Comparison of ENCODE assay signal across 8 cellular contexts in genomic region chr3:182683335-182684257, GRCh38.
A peak's percentile ranks its signal among the peaks of the same experiment; 100 is the strongest.
DNase-seq lines count a peak whose midpoint lies in the region; ATAC-seq, FAIRE-seq and TF ChIP-seq lines count a peak whose summit lies in the region.

No MANE protein-coding gene starts in this region.

- in situ Hi-C loops in GM12878 (cut with MboI) = no loop called here

- H3K27ac ChIP-seq in GM12878 (ENCODE audit: control insufficient read depth, insufficient read depth) (no peak overlapping the region), iPS-18a (ENCODE audit: low read length) (no peak overlapping the region)

- H3K27me3 ChIP-seq in GM12878 (replicated peaks in 1 of 2; ENCODE audit: control insufficient read depth in 2 of 2, insufficient read depth in 2 of 2, low read length in 1 of 2) (no peaks in the 10 kb centered on the region), iPS-18a (ENCODE audit: control insufficient read depth, insufficient read depth, low read length) (peaks cover 12% of the 10 kb centered on the region)

- peak; percentile 68 for ATAC-seq in HG02798 (IDR thresholded peaks at IDR 0.05; ENCODE audit: poor library complexity, unreplicated experiment)
- ATAC-seq in GM12878 = peak; percentile 72

- no peak for TF ChIP-seq EP300 in GM12878 (IDR thresholded peaks at IDR 0.05; ENCODE audit: borderline replicate concordance in 1 of 2, control insufficient read depth in 1 of 2, low read depth in 2 of 2, low read length in 2 of 2)

- no peaks in the 10 kb centered on the region for H3K79me2 ChIP-seq in GM12878 (ENCODE audit: control insufficient read depth, insufficient read depth, low read length)

- no TSS peak for BruUV-seq in GM12878 (replicated peaks; lab: Mats Ljungman, UMichigan)

- peak; percentile 96 for TF ChIP-seq RAD21 in GM12878 (IDR thresholded peaks at IDR 0.05; ENCODE audit: insufficient read depth, low read depth, low read length)

- H3K4me1 ChIP-seq in GM12878 (ENCODE audit: control insufficient read depth, insufficient read depth, low read length) (peaks cover 7% of the 10 kb centered on the region; the same call in 1 of the 2 replicates), iPS-18a (ENCODE audit: control insufficient read depth, low read depth, low read length) (peaks cover 6% of the 10 kb centered on the region)

- DNase-seq in NCI-H510A treated with DMSO at 0.1 percent for 48 hours (lab: John Stamatoyannopoulos, UW) (peak; percentile 92), NCI-H510A (lab: John Stamatoyannopoulos, UW) (no peak), NCI-H1417 treated with DMSO at 0.1 percent for 48 hours (lab: John Stamatoyannopoulos, UW) (peak; percentile 49), T-helper 2 cell (peak in 4 of 5 experiments; percentile 11 to 55 (median 25)), GM12878 (ENCODE audit: low read depth, low spot score) (peak; percentile 36), skeletal muscle cell (ENCODE audit: low read depth) (peak; percentile 22)

- H3K9me3 ChIP-seq in GM12878 (replicated peaks; ENCODE audit: control insufficient read depth, insufficient read depth, low read length) = no peaks in the 10 kb centered on the region
- no peaks in the 10 kb centered on the region for H3K9me3 ChIP-seq in iPS-18a (ENCODE audit: control insufficient read depth, low read depth, low read length)

- H3K4me2 ChIP-seq in GM12878 (ENCODE audit: control insufficient read depth, insufficient read depth) = peak overlapping the region; percentile 91

- SMC1A ChIA-PET in GM12878 (lab: Charles Lee; ENCODE audit: uncharacterized antibody, unreplicated experiment) = interaction anchor here (0.6 to 2.3 kb wide), 14 partner anchors 8 to 1357 kb away, joined by 3 to 8 read pairs (median 4); no protein-coding TSS in a partner anchor

- POLR2A ChIA-PET in GM12878 (lab: Charles Lee) = interaction anchor here (0.6 kb wide), 2 partner anchors 197 to 426 kb away, joined by 4 to 9 read pairs; no protein-coding TSS in a partner anchor

- H3K4me3 ChIP-seq in GM12878 (peak overlapping the region; percentile 74; the same call in 1 of the 2 replicates), iPS-18a (ENCODE audit: low read length) (peak overlapping the region; percentile 62), skeletal muscle cell (ENCODE audit: low read depth, low read length) (peak overlapping the region; percentile 58)

- H3K36me3 ChIP-seq in GM12878 (ENCODE audit: control insufficient read depth in 2 of 2, insufficient read depth in 2 of 2, low read length in 1 of 2) (no peaks in the 10 kb centered on the region), iPS-18a (ENCODE audit: control insufficient read depth, low read depth, low read length) (no peaks in the 10 kb centered on the region)

- no peaks in the 10 kb centered on the region for H4K20me1 ChIP-seq in GM12878 (ENCODE audit: control insufficient read depth, insufficient read depth)

- peak; percentile 89 to 98 (median 93); a peak in 5 of 6 replicates for TF ChIP-seq CTCF in GM12878 (IDR thresholded peaks at IDR 0.05 in 2 of 3, conservative IDR thresholded peaks at IDR 0.05 in 1 of 3; ENCODE audit: control insufficient read depth in 2 of 3, extremely low read depth in 1 of 3, insufficient read depth in 1 of 3, low read depth in 3 of 3, low read length in 3 of 3)

- peak; percentile 91 for FAIRE-seq in GM12878 (lab: Jason Lieb, UNC)

- CTCF ChIA-PET in GM12878 (lab: Yijun Ruan, JAX) = interaction anchor here (0.6 to 3.2 kb wide), 35 partner anchors 8 to 1356 kb away, joined by 3 to 36 read pairs (median 4); partner anchors contain the start of gene ATP11B

- RAD21 ChIA-PET in GM12878 (lab: Charles Lee; ENCODE audit: unreplicated experiment) = interaction anchor here (0.7 to 2.1 kb wide), 11 partner anchors 11 to 977 kb away, joined by 3 to 6 read pairs (median 4); no protein-coding TSS in a partner anchor

- under 1% methylated on average over 8 of the region's 8 CpGs for WGBS in GM12878 (ENCODE audit: insufficient coverage, insufficient replicate concordance, low lambda C conversion rate, missing lambda C conversion rate)

- H3K9ac ChIP-seq in GM12878 (ENCODE audit: control insufficient read depth, insufficient read depth, low read length) = no peak overlapping the region
- H3K9ac ChIP-seq in iPS-18a (ENCODE audit: low read length) = no peak overlapping the region

- intact Hi-C loops in GM12878 (cut with micrococcal nuclease; ENCODE audit: unreplicated experiment) = loop anchor here (1.0 to 10.0 kb wide), 7 partner anchors 65 to 1357 kb away; no protein-coding TSS in a partner anchor

- TF ChIP-seq POLR2A in GM12878 (IDR thresholded peaks at IDR 0.05; ENCODE audit: low read depth, low read length) = no peak

- H2AFZ ChIP-seq in GM12878 (ENCODE audit: control insufficient read depth, low read depth, low read length) = peak overlapping the region; percentile 72

TF ChIP-seq in GM12878, 131 proteins besides CTCF, POLR2A, EP300 and RAD21 (continues in another document):
- no peak for TF ChIP-seq CBX3 (IDR thresholded peaks at IDR 0.05; ENCODE audit: borderline replicate concordance, low read depth)
- TF ChIP-seq PAX5 (IDR thresholded peaks at IDR 0.05; ENCODE audit: borderline replicate concordance, low read depth, low read length) = no peak
- TF ChIP-seq E2F8 (IDR thresholded peaks at IDR 0.05; ENCODE audit: low read depth, partially characterized antibody) = no peak
- TF ChIP-seq ZNF622 (IDR thresholded peaks at IDR 0.05) = no peak
- TF ChIP-seq BCLAF1 (IDR thresholded peaks at IDR 0.05) = no peak
- TF ChIP-seq CREM (IDR thresholded peaks at IDR 0.05; ENCODE audit: low read depth) = no peak
- TF ChIP-seq ZZZ3 (IDR thresholded peaks at IDR 0.05; ENCODE audit: control insufficient read depth, insufficient read length, low read depth) = no peak
- TF ChIP-seq ATF7 (IDR thresholded peaks at IDR 0.05; ENCODE audit: low read depth) = no peak
- no peak for TF ChIP-seq CREB1 (IDR thresholded peaks at IDR 0.05; ENCODE audit: low read depth)
- TF ChIP-seq WRNIP1 (IDR thresholded peaks at IDR 0.05; ENCODE audit: borderline replicate concordance, low read depth, low read length) = 0 out of 2 replicates have a peak, but pooled peaks have one; percentile 75
- peak; percentile 81 for TF ChIP-seq SMC3 (IDR thresholded peaks at IDR 0.05; ENCODE audit: borderline replicate concordance, low read length)
- TF ChIP-seq TCF12 (IDR thresholded peaks at IDR 0.05; ENCODE audit: low read depth, low read length) = no peak
- no peak for TF ChIP-seq HDGF (IDR thresholded peaks at IDR 0.05)
- TF ChIP-seq MYC (IDR thresholded peaks at IDR 0.05; ENCODE audit: insufficient read depth, insufficient read length, insufficient replicate concordance, low read length, severe bottlenecking) = no peak
- TF ChIP-seq NR2F1 (conservative IDR thresholded peaks at IDR 0.05) = no peak
- no peak for TF ChIP-seq NFXL1 (IDR thresholded peaks at IDR 0.05; ENCODE audit: borderline replicate concordance)
- TF ChIP-seq MEF2A (IDR thresholded peaks at IDR 0.05; ENCODE audit: insufficient read depth, low read depth, low read length) = no peak
